ENCODE assay signal across 19 cellular contexts in genomic region chr5:33409435-33410146, GRCh38. TPM values are rescaled to one million over a fixed set of nuclear protein-coding genes. Genes with fewer than 3 reads are reported as not detected.
DNase-seq lines count a peak whose midpoint lies in the region; ATAC-seq and TF ChIP-seq lines count a peak whose summit lies in the region.
"Had no signal": no experiment of that assay in that cellular context is flagged by ENCODE, and none has a peak within 500 bp of the region (broad histone marks: within the 10 kb centered on the region; RNA-seq: fewer than 3 reads in every experiment).

No MANE protein-coding gene starts in this region.

- no peaks in the 10 kb centered on the region for H3K27me3 ChIP-seq in rectal smooth muscle tissue (ENCODE audit: control insufficient read depth, insufficient read depth, low read length)
- H3K27me3 ChIP-seq: stomach had no signal

- no peaks in the 10 kb centered on the region for H3K36me3 ChIP-seq in rectal smooth muscle tissue (ENCODE audit: control insufficient read depth, insufficient read depth, low read length)
- H3K36me3 ChIP-seq: stomach had no signal

- H3K4me3 ChIP-seq in fibroblast of the aortic adventitia (ENCODE audit: low read depth, low read length) (no peak overlapping the region), rectal smooth muscle tissue (ENCODE audit: low read length) (no peak overlapping the region)
- H3K4me3 ChIP-seq: stomach had no signal

- no peak for ATAC-seq in HG02610 (IDR thresholded peaks at IDR 0.05; ENCODE audit: unreplicated experiment)
- ATAC-seq in GM19452 (IDR thresholded peaks at IDR 0.05; ENCODE audit: unreplicated experiment), result no peak
- ATAC-seq: activated CD8-positive, alpha-beta memory T cell treated with anti-CD3 and anti-CD28 coated beads, Interleukin-2, amount 10 ng/mL, durations not matched to agents 7 days and 5 days; left cardiac atrium; naive thymus-derived CD8-positive, alpha-beta T cell; T-helper 17 cell had no signal

- TF ChIP-seq CTCF in fibroblast of the aortic adventitia (IDR thresholded peaks at IDR 0.05; ENCODE audit: insufficient read depth, low read length), result no peak

- H3K27ac ChIP-seq in rectal smooth muscle tissue (ENCODE audit: low read depth, low read length), result peak overlapping the region; percentile 75

- peaks cover 24% of the 10 kb centered on the region for H3K4me1 ChIP-seq in rectal smooth muscle tissue (ENCODE audit: control insufficient read depth, insufficient read depth, low read length)

- DNase-seq in AG20443 (ENCODE audit: low spot score) (peak; percentile 56), SK-N-DZ (ENCODE audit: low spot score) (peak; percentile 88), fibroblast of the aortic adventitia (ENCODE audit: low read depth) (peak; percentile 86)
- no peak for DNase-seq in stimulated activated CD4-positive, alpha-beta T cell treated with anti-CD3 and anti-CD28 coated beads, Interleukin-4, amount 100 ng/mL, for 4 hours
- no peak for DNase-seq in central memory CD4-positive, alpha-beta T cell
- DNase-seq: activated B cell treated with CpG ODN at 0.5 μM for 24 hours; activated CD8-positive, alpha-beta memory T cell treated with anti-CD3 and anti-CD28 coated beads, Interleukin-2, amount 10 ng/mL, durations not matched to agents 7 days and 5 days; activated effector memory CD4-positive, alpha-beta T cell treated with Interleukin-2 at 50 U/mL for 16 hours; DMS153; left cardiac atrium; MM.1S; naive thymus-derived CD8-positive, alpha-beta T cell; NCI-H1694 treated with DMSO at 0.1 percent for 48 hours; NCI-H446; stomach; T-helper 17 cell had no signal

- H3K9ac ChIP-seq in rectal smooth muscle tissue (ENCODE audit: low read length), result no peak overlapping the region

RNA-seq across cellular contexts. Expression of gene TARS1, which starts 31.2 kb away (rescaled TPM):
- polyA plus RNA-seq in SK-N-DZ (2014; cell fraction: cytosol; rRNA removed), result 253 and 271 TPM in 2 replicates
- polyA plus RNA-seq in SK-N-DZ (2014; cell fraction: nucleus; rRNA removed), result 164 and 175 TPM in 2 replicates
- total RNA-seq in fibroblast of the aortic adventitia (ENCODE audit: low replicate concordance), result 328 and 432 TPM in 2 replicates

Comparison
In these comparisons a context has a peak if more than half of its experiments do, and no peak if none do; other contexts are left out.
1. DNase-seq: peak in AG20443 (single experiment), SK-N-DZ (single experiment) and fibroblast of the aortic adventitia (single experiment); none in stimulated activated CD4-positive, alpha-beta T cell treated with anti-CD3 and anti-CD28 coated beads, Interleukin-4, amount 100 ng/mL, for 4 hours (0 of 2) and central memory CD4-positive, alpha-beta T cell (single experiment).